ENCODE assay signal across 2 cellular contexts in the genomic region with DNA sequence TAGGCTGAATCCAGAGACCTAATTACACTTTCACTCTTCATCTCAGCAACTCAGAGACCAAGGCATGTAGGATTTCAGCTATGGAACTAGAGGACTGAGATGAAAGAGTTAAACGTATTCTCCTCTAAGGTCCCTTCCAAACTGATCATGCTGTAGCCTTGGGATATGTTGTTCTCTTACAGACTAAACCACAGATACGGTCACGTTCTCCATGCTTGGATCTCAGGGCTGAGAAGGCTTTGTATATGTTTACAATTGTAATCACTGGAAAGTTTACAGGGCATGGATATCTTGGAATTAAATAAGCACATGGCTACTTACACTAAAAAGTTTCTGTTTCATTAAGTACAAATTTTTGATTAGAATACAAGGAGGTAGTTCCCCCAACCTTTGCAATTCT.
TF ChIP-seq lines count a peak whose summit lies in the region.

No MANE protein-coding gene starts in this region.

TF ChIP-seq in IMR-90, 13 proteins besides CTCF, POLR2A, EP300 and RAD21:
- TF ChIP-seq RFX5 (IDR thresholded peaks at IDR 0.05; ENCODE audit: low read depth, low read length) (no peak), CHD1 (IDR thresholded peaks at IDR 0.05; ENCODE audit: low read depth, low read length) (no peak)

TF ChIP-seq in K562, 482 proteins besides CTCF, POLR2A, EP300 and RAD21:
- TF ChIP-seq XRCC4 (IDR thresholded peaks at IDR 0.05; ENCODE audit: extremely low read depth, insufficient read depth, insufficient read length) (no peak), FOXA3 (CRISPR knock-in tag; conservative IDR thresholded peaks at IDR 0.05 in 1 of 2, IDR thresholded peaks at IDR 0.05 in 1 of 2) (no peak), ZNF695 (CRISPR knock-in tag; IDR thresholded peaks at IDR 0.05) (no peak)
- TF ChIP-seq, protein P1, sequence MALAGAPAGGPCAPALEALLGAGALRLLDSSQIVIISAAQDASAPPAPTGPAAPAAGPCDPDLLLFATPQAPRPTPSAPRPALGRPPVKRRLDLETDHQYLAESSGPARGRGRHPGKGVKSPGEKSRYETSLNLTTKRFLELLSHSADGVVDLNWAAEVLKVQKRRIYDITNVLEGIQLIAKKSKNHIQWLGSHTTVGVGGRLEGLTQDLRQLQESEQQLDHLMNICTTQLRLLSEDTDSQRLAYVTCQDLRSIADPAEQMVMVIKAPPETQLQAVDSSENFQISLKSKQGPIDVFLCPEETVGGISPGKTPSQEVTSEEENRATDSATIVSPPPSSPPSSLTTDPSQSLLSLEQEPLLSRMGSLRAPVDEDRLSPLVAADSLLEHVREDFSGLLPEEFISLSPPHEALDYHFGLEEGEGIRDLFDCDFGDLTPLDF (CRISPR knock-in tag; IDR thresholded peaks at IDR 0.05): no peak
- TF ChIP-seq, protein P2, sequence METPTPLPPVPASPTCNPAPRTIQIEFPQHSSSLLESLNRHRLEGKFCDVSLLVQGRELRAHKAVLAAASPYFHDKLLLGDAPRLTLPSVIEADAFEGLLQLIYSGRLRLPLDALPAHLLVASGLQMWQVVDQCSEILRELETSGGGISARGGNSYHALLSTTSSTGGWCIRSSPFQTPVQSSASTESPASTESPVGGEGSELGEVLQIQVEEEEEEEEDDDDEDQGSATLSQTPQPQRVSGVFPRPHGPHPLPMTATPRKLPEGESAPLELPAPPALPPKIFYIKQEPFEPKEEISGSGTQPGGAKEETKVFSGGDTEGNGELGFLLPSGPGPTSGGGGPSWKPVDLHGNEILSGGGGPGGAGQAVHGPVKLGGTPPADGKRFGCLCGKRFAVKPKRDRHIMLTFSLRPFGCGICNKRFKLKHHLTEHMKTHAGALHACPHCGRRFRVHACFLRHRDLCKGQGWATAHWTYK (CRISPR knock-in tag; IDR thresholded peaks at IDR 0.05): no peak
